ENCODE assay signal across 2 cellular contexts in genomic region chr1:29400203-29400602, GRCh38.
A peak's percentile ranks its signal among the peaks of the same experiment; 100 is the strongest.
DNase-seq lines count a peak whose midpoint lies in the region; ATAC-seq, FAIRE-seq and TF ChIP-seq lines count a peak whose summit lies in the region.
"Not testable (repeated sequence)": the region's sequence is repeated elsewhere in the genome, so short reads cannot be mapped to it uniquely, and the experiment has no call there.

No MANE protein-coding gene starts in this region.

- not testable (repeated sequence) for TF ChIP-seq RAD21 in K562 (CRISPR knock-in tag; conservative IDR thresholded peaks at IDR 0.05 in 1 of 2, IDR thresholded peaks at IDR 0.05 in 1 of 2)

- in situ Hi-C loops in K562 (cut with MboI): not testable (repeated sequence)

- H3K79me2 ChIP-seq in K562 (ENCODE audit: control insufficient read depth, insufficient read depth, low read length): not testable (repeated sequence)

- TF ChIP-seq POLR2A in K562 (conservative IDR thresholded peaks at IDR 0.05): not testable (repeated sequence)

- H3K4me3 ChIP-seq in HEK293 (ENCODE audit: low read depth, low read length); K562: not testable (repeated sequence)

- not testable (repeated sequence) for TF ChIP-seq EP300 in K562 (IDR thresholded peaks at IDR 0.05; ENCODE audit: low read length)

- DNase-seq in K562 (ENCODE audit: extremely low read depth in 1 of 4, low spot score in 3 of 4): not testable (repeated sequence)

- CTCF ChIA-PET in HEK293 (lab: Yijun Ruan, JAX); K562 (lab: Yijun Ruan, JAX; ENCODE audit: low intra/inter-chr PET ratio): not testable (repeated sequence)

- not testable (repeated sequence) for TF ChIP-seq CTCF in HEK293 (tag by site-specific recombination; IDR thresholded peaks at IDR 0.05); K562 (IDR thresholded peaks at IDR 0.05 in 2 of 3, conservative IDR thresholded peaks at IDR 0.05 in 1 of 3; ENCODE audit: insufficient read depth in 2 of 3, low read depth in 1 of 3, low read length in 3 of 3)

- FAIRE-seq in K562 (lab: Jason Lieb, UNC): not testable (repeated sequence)

- intact Hi-C loops in K562 (cut with micrococcal nuclease): not testable (repeated sequence)

- not testable (repeated sequence) for H3K27ac ChIP-seq in HEK293 (ENCODE audit: extremely low read depth, low read depth, low read length); K562 (ENCODE audit: extremely low read depth, low read depth, low read length)

- not testable (repeated sequence) for BruUV-seq in K562 (replicated peaks; lab: Mats Ljungman, UMichigan)

- H4K20me1 ChIP-seq in K562 (replicated peaks; ENCODE audit: control insufficient read depth, insufficient read depth, low read length): not testable (repeated sequence)

- not testable (repeated sequence) for H3K36me3 ChIP-seq in HEK293 (ENCODE audit: control insufficient read depth in 2 of 2, insufficient read depth in 1 of 2, low read length in 2 of 2); K562 (ENCODE audit: control insufficient read depth, insufficient read depth, low read length)

- H3K27me3 ChIP-seq in K562 (ENCODE audit: control insufficient read depth in 2 of 2, insufficient read depth in 2 of 2, low read length in 2 of 2): not testable (repeated sequence)

- not testable (repeated sequence) for H2AFZ ChIP-seq in K562 (ENCODE audit: low read depth, low read length)

- not testable (repeated sequence) for H3K9ac ChIP-seq in K562 (ENCODE audit: insufficient read depth in 1 of 2, low read depth in 2 of 2, low read length in 2 of 2)

- ATAC-seq in K562: not testable (repeated sequence)

- not testable (repeated sequence) for H3K9me1 ChIP-seq in K562 (ENCODE audit: control insufficient read depth, insufficient read depth, low read length)

- H3K4me2 ChIP-seq in K562 (ENCODE audit: insufficient read depth, low read length): not testable (repeated sequence)

- POLR2A ChIA-PET in HEK293 (lab: Yijun Ruan, JAX); K562 (lab: Yijun Ruan, JAX): not testable (repeated sequence)

- H3K4me1 ChIP-seq in HEK293 (ENCODE audit: control insufficient read depth, insufficient read depth, low read length); K562 (replicated peaks in 1 of 2; ENCODE audit: control insufficient read depth in 2 of 2, insufficient read depth in 2 of 2, low read length in 2 of 2): not testable (repeated sequence)

- not testable (repeated sequence) for H3K9me3 ChIP-seq in HEK293 (ENCODE audit: control insufficient read depth, insufficient read depth, low read depth, low read length); K562 (replicated peaks; ENCODE audit: control insufficient read depth, insufficient read depth, low read depth, low read length)

TF ChIP-seq in HEK293, 187 proteins besides CTCF, POLR2A, EP300 and RAD21:
- TF ChIP-seq ZNF146 (tag by site-specific recombination; IDR thresholded peaks at IDR 0.05) (peak; percentile 97), ZNF280D (tag by site-specific recombination; IDR thresholded peaks at IDR 0.05) (peak; percentile 78)

TF ChIP-seq in K562, 482 proteins besides CTCF, POLR2A, EP300 and RAD21:
- peak; percentile 29 for TF ChIP-seq RBM25 (IDR thresholded peaks at IDR 0.05; ENCODE audit: low read depth, low read length, severe bottlenecking)
- peak in 1 of 2 experiments; percentile 22; a peak in 1 of 4 replicates for TF ChIP-seq KDM1A (IDR thresholded peaks at IDR 0.05)
- TF ChIP-seq BCOR (IDR thresholded peaks at IDR 0.05): peak; percentile 75
- peak; percentile 87 for TF ChIP-seq ZNF146 (CRISPR knock-in tag; IDR thresholded peaks at IDR 0.05; ENCODE audit: unreplicated experiment)
